ENCODE assay signal across 1 cellular context in the genomic region with DNA sequence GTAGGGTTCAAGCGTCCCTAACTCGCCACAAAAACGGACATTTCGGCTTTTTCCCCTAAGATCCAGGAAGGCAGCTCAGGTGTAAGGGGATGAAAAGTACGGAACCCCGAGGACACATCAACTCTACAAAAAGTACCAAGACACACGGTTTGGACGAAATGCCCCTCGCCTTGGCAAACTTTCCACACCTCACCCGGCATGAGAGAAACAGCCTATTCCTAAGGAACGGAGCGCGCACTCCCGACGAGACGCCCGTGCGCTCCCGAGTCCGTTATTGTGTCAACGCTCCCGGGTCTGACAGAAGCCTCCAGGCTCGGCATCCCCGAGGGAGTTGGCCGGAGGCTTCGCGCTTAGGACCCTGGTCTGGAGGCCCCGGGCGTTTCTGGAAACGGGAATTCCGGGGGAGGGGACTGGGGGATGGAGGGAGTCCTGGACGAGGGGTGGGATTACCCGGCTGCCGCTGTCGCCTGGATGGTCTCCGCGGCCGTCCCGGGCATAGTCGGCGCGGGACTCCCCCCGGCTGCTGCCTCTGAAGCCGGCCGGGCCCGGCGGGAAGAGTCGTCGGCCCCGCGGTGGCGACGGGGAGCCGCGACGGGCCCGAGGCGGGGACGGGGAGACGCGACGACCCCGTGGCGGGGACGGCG.
TF ChIP-seq lines count a peak whose summit lies in the region.

No MANE protein-coding gene starts in this region.

TF ChIP-seq in HepG2, 621 proteins besides CTCF, POLR2A, EP300 and RAD21 (continued from another document and continues in another):
- TF ChIP-seq, protein P1, sequence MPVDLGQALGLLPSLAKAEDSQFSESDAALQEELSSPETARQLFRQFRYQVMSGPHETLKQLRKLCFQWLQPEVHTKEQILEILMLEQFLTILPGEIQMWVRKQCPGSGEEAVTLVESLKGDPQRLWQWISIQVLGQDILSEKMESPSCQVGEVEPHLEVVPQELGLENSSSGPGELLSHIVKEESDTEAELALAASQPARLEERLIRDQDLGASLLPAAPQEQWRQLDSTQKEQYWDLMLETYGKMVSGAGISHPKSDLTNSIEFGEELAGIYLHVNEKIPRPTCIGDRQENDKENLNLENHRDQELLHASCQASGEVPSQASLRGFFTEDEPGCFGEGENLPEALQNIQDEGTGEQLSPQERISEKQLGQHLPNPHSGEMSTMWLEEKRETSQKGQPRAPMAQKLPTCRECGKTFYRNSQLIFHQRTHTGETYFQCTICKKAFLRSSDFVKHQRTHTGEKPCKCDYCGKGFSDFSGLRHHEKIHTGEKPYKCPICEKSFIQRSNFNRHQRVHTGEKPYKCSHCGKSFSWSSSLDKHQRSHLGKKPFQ (CRISPR knock-in tag; IDR thresholded peaks at IDR 0.05; ENCODE audit: insufficient replicate concordance), result no peak
- TF ChIP-seq XBP1 (CRISPR knock-in tag; IDR thresholded peaks at IDR 0.05) (no peak), ZFP90 (CRISPR knock-in tag; IDR thresholded peaks at IDR 0.05; ENCODE audit: borderline replicate concordance) (peak; percentile 12; the same call in 1 of the 2 replicates), CAMTA2 (CRISPR knock-in tag; IDR thresholded peaks at IDR 0.05; ENCODE audit: borderline replicate concordance) (no peak), ZNF460 (CRISPR knock-in tag; IDR thresholded peaks at IDR 0.05; ENCODE audit: borderline replicate concordance) (no peak), ZSCAN21 (CRISPR knock-in tag; IDR thresholded peaks at IDR 0.05; ENCODE audit: borderline replicate concordance) (no peak), ZFP37 (CRISPR knock-in tag; IDR thresholded peaks at IDR 0.05; ENCODE audit: borderline replicate concordance) (no peak), ZNF766 (CRISPR knock-in tag; IDR thresholded peaks at IDR 0.05; ENCODE audit: borderline replicate concordance) (no peak), HDAC2 (CRISPR knock-in tag; IDR thresholded peaks at IDR 0.05) (0 out of 2 replicates have a peak, but pooled peaks have one; percentile 22), ZNF331 (CRISPR knock-in tag; IDR thresholded peaks at IDR 0.05) (no peak), ZFP36L1 (CRISPR knock-in tag; IDR thresholded peaks at IDR 0.05) (no peak), BORCS8-MEF2B (CRISPR knock-in tag; IDR thresholded peaks at IDR 0.05) (peak; percentile 68; the same call in 1 of the 2 replicates), ZBTB7B (CRISPR knock-in tag; IDR thresholded peaks at IDR 0.05) (no peak), NAIF1 (CRISPR knock-in tag; IDR thresholded peaks at IDR 0.05; ENCODE audit: borderline replicate concordance) (no peak), HNRNPUL1 (IDR thresholded peaks at IDR 0.05; ENCODE audit: low read depth, low read length) (no peak), ZNF788 (CRISPR knock-in tag; IDR thresholded peaks at IDR 0.05; ENCODE audit: borderline replicate concordance) (no peak; the same call in 1 of the 2 replicates), ZNF572 (CRISPR knock-in tag; IDR thresholded peaks at IDR 0.05) (no peak; the same call in 1 of the 2 replicates), KLF13 (CRISPR knock-in tag; IDR thresholded peaks at IDR 0.05) (no peak), MTF2 (CRISPR knock-in tag; IDR thresholded peaks at IDR 0.05; ENCODE audit: borderline replicate concordance) (no peak), ZNF260 (CRISPR knock-in tag; IDR thresholded peaks at IDR 0.05; ENCODE audit: borderline replicate concordance, low read depth) (no peak), SMYD3 (CRISPR knock-in tag; IDR thresholded peaks at IDR 0.05) (no peak), MEIS1 (CRISPR knock-in tag; IDR thresholded peaks at IDR 0.05; ENCODE audit: borderline replicate concordance) (0 out of 2 replicates have a peak, but pooled peaks have one; percentile 37), ZSCAN31 (CRISPR knock-in tag; IDR thresholded peaks at IDR 0.05; ENCODE audit: low read depth) (no peak), ZBTB1 (CRISPR knock-in tag; IDR thresholded peaks at IDR 0.05; ENCODE audit: borderline replicate concordance) (no peak), PCBP1 (IDR thresholded peaks at IDR 0.05; ENCODE audit: borderline replicate concordance, low read depth, low read length) (0 out of 2 replicates have a peak, but pooled peaks have one; percentile 60), RXRA (CRISPR knock-in tag; IDR thresholded peaks at IDR 0.05) (peak; percentile 24; the same call in 1 of the 2 replicates), ZNF562 (CRISPR knock-in tag; IDR thresholded peaks at IDR 0.05; ENCODE audit: borderline replicate concordance) (no peak), ZNF577 (CRISPR knock-in tag; IDR thresholded peaks at IDR 0.05; ENCODE audit: borderline replicate concordance, low read depth) (no peak), ZFP82 (CRISPR knock-in tag; IDR thresholded peaks at IDR 0.05; ENCODE audit: borderline replicate concordance) (no peak), ZNF563 (CRISPR knock-in tag; IDR thresholded peaks at IDR 0.05) (no peak), ZNF792 (CRISPR knock-in tag; IDR thresholded peaks at IDR 0.05) (no peak), SRSF9 (IDR thresholded peaks at IDR 0.05; ENCODE audit: borderline replicate concordance, insufficient read depth, low read depth, low read length, poor library complexity, severe bottlenecking) (no peak), SOX5 (CRISPR knock-in tag; IDR thresholded peaks at IDR 0.05; ENCODE audit: borderline replicate concordance) (no peak), ZNF136 (CRISPR knock-in tag; IDR thresholded peaks at IDR 0.05; ENCODE audit: low read depth) (no peak), HOXA9 (CRISPR knock-in tag; IDR thresholded peaks at IDR 0.05; ENCODE audit: borderline replicate concordance) (no peak), ZNF30 (CRISPR knock-in tag; IDR thresholded peaks at IDR 0.05) (no peak), ZBTB38 (CRISPR knock-in tag; IDR thresholded peaks at IDR 0.05) (0 out of 2 replicates have a peak, but pooled peaks have one; percentile 19), TARDBP (CRISPR knock-in tag; IDR thresholded peaks at IDR 0.05) (no peak), ZNF234 (CRISPR knock-in tag; conservative IDR thresholded peaks at IDR 0.05) (no peak), HNRNPH1 (optimal IDR thresholded peaks at IDR 0.05; ENCODE audit: low read depth, low read length) (no peak), ZNF382 (CRISPR knock-in tag; IDR thresholded peaks at IDR 0.05; ENCODE audit: borderline replicate concordance) (no peak), HDAC1 (CRISPR knock-in tag; IDR thresholded peaks at IDR 0.05) (no peak; the same call in none of the 2 replicates), LCORL (IDR thresholded peaks at IDR 0.05) (no peak), LCORL (CRISPR knock-in tag; IDR thresholded peaks at IDR 0.05) (peak; percentile 34; the same call in 1 of the 2 replicates), ZNF724P (CRISPR knock-in tag; IDR thresholded peaks at IDR 0.05; ENCODE audit: borderline replicate concordance) (no peak), SNAI1 (CRISPR knock-in tag; IDR thresholded peaks at IDR 0.05; ENCODE audit: borderline replicate concordance) (0 out of 2 replicates have a peak, but pooled peaks have one; percentile 18), MIER2 (CRISPR knock-in tag; IDR thresholded peaks at IDR 0.05) (no peak), ETV5 (CRISPR knock-in tag; IDR thresholded peaks at IDR 0.05; ENCODE audit: borderline replicate concordance) (no peak; the same call in 1 of the 2 replicates), ZFY (CRISPR knock-in tag; IDR thresholded peaks at IDR 0.05) (no peak), FOXM1 (CRISPR knock-in tag; IDR thresholded peaks at IDR 0.05) (no peak)
- TF ChIP-seq, protein P2, sequence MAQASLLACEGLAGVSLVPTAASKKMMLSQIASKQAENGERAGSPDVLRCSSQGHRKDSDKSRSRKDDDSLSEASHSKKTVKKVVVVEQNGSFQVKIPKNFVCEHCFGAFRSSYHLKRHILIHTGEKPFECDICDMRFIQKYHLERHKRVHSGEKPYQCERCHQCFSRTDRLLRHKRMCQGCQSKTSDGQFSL (CRISPR knock-in tag; IDR thresholded peaks at IDR 0.05), result no peak
- TF ChIP-seq, protein P3, sequence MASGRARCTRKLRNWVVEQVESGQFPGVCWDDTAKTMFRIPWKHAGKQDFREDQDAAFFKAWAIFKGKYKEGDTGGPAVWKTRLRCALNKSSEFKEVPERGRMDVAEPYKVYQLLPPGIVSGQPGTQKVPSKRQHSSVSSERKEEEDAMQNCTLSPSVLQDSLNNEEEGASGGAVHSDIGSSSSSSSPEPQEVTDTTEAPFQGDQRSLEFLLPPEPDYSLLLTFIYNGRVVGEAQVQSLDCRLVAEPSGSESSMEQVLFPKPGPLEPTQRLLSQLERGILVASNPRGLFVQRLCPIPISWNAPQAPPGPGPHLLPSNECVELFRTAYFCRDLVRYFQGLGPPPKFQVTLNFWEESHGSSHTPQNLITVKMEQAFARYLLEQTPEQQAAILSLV (CRISPR knock-in tag; IDR thresholded peaks at IDR 0.05; ENCODE audit: borderline replicate concordance), result peak; percentile 67; the same call in 1 of the 2 replicates
- TF ChIP-seq, protein P4, sequence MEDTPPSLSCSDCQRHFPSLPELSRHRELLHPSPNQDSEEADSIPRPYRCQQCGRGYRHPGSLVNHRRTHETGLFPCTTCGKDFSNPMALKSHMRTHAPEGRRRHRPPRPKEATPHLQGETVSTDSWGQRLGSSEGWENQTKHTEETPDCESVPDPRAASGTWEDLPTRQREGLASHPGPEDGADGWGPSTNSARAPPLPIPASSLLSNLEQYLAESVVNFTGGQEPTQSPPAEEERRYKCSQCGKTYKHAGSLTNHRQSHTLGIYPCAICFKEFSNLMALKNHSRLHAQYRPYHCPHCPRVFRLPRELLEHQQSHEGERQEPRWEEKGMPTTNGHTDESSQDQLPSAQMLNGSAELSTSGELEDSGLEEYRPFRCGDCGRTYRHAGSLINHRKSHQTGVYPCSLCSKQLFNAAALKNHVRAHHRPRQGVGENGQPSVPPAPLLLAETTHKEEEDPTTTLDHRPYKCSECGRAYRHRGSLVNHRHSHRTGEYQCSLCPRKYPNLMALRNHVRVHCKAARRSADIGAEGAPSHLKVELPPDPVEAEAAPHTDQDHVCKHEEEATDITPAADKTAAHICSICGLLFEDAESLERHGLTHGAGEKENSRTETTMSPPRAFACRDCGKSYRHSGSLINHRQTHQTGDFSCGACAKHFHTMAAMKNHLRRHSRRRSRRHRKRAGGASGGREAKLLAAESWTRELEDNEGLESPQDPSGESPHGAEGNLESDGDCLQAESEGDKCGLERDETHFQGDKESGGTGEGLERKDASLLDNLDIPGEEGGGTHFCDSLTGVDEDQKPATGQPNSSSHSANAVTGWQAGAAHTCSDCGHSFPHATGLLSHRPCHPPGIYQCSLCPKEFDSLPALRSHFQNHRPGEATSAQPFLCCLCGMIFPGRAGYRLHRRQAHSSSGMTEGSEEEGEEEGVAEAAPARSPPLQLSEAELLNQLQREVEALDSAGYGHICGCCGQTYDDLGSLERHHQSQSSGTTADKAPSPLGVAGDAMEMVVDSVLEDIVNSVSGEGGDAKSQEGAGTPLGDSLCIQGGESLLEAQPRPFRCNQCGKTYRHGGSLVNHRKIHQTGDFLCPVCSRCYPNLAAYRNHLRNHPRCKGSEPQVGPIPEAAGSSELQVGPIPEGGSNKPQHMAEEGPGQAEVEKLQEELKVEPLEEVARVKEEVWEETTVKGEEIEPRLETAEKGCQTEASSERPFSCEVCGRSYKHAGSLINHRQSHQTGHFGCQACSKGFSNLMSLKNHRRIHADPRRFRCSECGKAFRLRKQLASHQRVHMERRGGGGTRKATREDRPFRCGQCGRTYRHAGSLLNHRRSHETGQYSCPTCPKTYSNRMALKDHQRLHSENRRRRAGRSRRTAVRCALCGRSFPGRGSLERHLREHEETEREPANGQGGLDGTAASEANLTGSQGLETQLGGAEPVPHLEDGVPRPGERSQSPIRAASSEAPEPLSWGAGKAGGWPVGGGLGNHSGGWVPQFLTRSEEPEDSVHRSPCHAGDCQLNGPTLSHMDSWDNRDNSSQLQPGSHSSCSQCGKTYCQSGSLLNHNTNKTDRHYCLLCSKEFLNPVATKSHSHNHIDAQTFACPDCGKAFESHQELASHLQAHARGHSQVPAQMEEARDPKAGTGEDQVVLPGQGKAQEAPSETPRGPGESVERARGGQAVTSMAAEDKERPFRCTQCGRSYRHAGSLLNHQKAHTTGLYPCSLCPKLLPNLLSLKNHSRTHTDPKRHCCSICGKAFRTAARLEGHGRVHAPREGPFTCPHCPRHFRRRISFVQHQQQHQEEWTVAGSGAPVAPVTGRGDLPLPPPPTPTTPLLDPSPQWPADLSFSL (CRISPR knock-in tag; IDR thresholded peaks at IDR 0.05), result no peak
- TF ChIP-seq, protein P5, sequence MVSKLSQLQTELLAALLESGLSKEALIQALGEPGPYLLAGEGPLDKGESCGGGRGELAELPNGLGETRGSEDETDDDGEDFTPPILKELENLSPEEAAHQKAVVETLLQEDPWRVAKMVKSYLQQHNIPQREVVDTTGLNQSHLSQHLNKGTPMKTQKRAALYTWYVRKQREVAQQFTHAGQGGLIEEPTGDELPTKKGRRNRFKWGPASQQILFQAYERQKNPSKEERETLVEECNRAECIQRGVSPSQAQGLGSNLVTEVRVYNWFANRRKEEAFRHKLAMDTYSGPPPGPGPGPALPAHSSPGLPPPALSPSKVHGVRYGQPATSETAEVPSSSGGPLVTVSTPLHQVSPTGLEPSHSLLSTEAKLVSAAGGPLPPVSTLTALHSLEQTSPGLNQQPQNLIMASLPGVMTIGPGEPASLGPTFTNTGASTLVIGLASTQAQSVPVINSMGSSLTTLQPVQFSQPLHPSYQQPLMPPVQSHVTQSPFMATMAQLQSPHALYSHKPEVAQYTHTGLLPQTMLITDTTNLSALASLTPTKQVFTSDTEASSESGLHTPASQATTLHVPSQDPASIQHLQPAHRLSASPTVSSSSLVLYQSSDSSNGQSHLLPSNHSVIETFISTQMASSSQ (IDR thresholded peaks at IDR 0.05; ENCODE audit: low read depth), result no peak
- TF ChIP-seq, protein P5 (CRISPR knock-in tag; IDR thresholded peaks at IDR 0.05; ENCODE audit: borderline replicate concordance), result 0 out of 2 replicates have a peak, but pooled peaks have one; percentile 1
- TF ChIP-seq, protein P6, sequence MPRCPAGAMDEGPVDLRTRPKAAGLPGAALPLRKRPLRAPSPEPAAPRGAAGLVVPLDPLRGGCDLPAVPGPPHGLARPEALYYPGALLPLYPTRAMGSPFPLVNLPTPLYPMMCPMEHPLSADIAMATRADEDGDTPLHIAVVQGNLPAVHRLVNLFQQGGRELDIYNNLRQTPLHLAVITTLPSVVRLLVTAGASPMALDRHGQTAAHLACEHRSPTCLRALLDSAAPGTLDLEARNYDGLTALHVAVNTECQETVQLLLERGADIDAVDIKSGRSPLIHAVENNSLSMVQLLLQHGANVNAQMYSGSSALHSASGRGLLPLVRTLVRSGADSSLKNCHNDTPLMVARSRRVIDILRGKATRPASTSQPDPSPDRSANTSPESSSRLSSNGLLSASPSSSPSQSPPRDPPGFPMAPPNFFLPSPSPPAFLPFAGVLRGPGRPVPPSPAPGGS (CRISPR knock-in tag; IDR thresholded peaks at IDR 0.05), result peak; percentile 66; the same call in 1 of the 2 replicates
